1 cellular context compared by ENCODE assay signal in genomic region chr5:62681117-62681850, GRCh38.
TF ChIP-seq lines count a peak whose summit lies in the region.

No MANE protein-coding gene starts in this region.

TF ChIP-seq in HepG2, 621 proteins besides CTCF, POLR2A, EP300 and RAD21 (continued from another document):
- TF ChIP-seq PAXIP1 (CRISPR knock-in tag; conservative IDR thresholded peaks at IDR 0.05) (peak; percentile 55; the same call in 1 of the 2 replicates), PPARG (CRISPR knock-in tag; conservative IDR thresholded peaks at IDR 0.05) (peak; percentile 80; the same call in 1 of the 2 replicates), ARHGAP35 (CRISPR knock-in tag; IDR thresholded peaks at IDR 0.05; ENCODE audit: borderline replicate concordance) (no peak)
